8 cellular contexts compared by ENCODE assay signal in genomic region chr22:23539135-23539838, GRCh38. TPM values are rescaled to one million over a fixed set of nuclear protein-coding genes. Genes with fewer than 3 reads are reported as not detected.
DNase-seq lines count a peak whose midpoint lies in the region; ATAC-seq and TF ChIP-seq lines count a peak whose summit lies in the region.

No MANE protein-coding gene starts in this region.

- no peaks in the 10 kb centered on the region for H3K9me3 Mint-ChIP-seq in activated naive CD8-positive, alpha-beta T cell treated with anti-CD3 and anti-CD28 coated beads, Interleukin-2, amount 50 U/mL, for 24 hours

- H3K27me3 Mint-ChIP-seq in activated naive CD8-positive, alpha-beta T cell treated with anti-CD3 and anti-CD28 coated beads, Interleukin-2, amount 50 U/mL, for 24 hours, result peaks cover 3% of the 10 kb centered on the region

- H3K4me3 Mint-ChIP-seq in activated naive CD8-positive, alpha-beta T cell treated with anti-CD3 and anti-CD28 coated beads, Interleukin-2, amount 50 U/mL, for 24 hours, result no peak overlapping the region

- ATAC-seq in GM21515 (IDR thresholded peaks at IDR 0.05; ENCODE audit: unreplicated experiment) (peak; percentile 72), heart right ventricle (peak; percentile 92 to 98 (median 97)), aorta (ENCODE audit: low FRiP score) (peak; percentile 97)
- peak; percentile 94 for ATAC-seq in activated naive CD8-positive, alpha-beta T cell treated with anti-CD3 and anti-CD28 coated beads, Interleukin-2, amount 50 U/mL, for 24 hours

- H3K4me1 Mint-ChIP-seq in activated naive CD8-positive, alpha-beta T cell treated with anti-CD3 and anti-CD28 coated beads, Interleukin-2, amount 50 U/mL, for 24 hours, result peaks cover 7% of the 10 kb centered on the region

- H3K36me3 Mint-ChIP-seq in activated naive CD8-positive, alpha-beta T cell treated with anti-CD3 and anti-CD28 coated beads, Interleukin-2, amount 50 U/mL, for 24 hours (ENCODE audit: low read depth), result no peaks in the 10 kb centered on the region

- DNase-seq in BJ (ENCODE audit: low read depth), result no peak
- peak; percentile 84 for DNase-seq in NCI-H1092 (lab: John Stamatoyannopoulos, UW)
- peak; percentile 74 for DNase-seq in SW480 (ENCODE audit: low spot score)
- DNase-seq in activated naive CD8-positive, alpha-beta T cell treated with anti-CD3 and anti-CD28 coated beads, Interleukin-2, amount 50 U/mL, for 24 hours, result peak; percentile 68
- DNase-seq in heart right ventricle, result peak; percentile 69 to 78
- peak; percentile 67 for DNase-seq in renal cortical epithelial cell (ENCODE audit: low read depth)
- DNase-seq in aorta, result peak; percentile 82 to 88

- H3K36me3 ChIP-seq in BJ (ENCODE audit: control insufficient read depth, insufficient read depth, low read length) (no peaks in the 10 kb centered on the region), heart right ventricle (no peaks in the 10 kb centered on the region), aorta (ENCODE audit: control insufficient read depth in 1 of 2, insufficient read depth in 2 of 2, low read length in 1 of 2) (no peaks in the 10 kb centered on the region)

- CTCF ChIA-PET in BJ (lab: Yijun Ruan, JAX), result interaction anchor here (0.5 to 1.9 kb wide), 10 partner anchors 10 to 156 kb away, joined by 3 to 12 read pairs (median 3); no protein-coding TSS in a partner anchor

- H3K4me1 ChIP-seq in heart right ventricle (peaks cover 0 to 7% (median 0%) of the 10 kb centered on the region in 9 donors), aorta (ENCODE audit: control insufficient read depth in 1 of 2, insufficient read depth in 2 of 2, low read length in 2 of 2) (no peaks in the 10 kb centered on the region)

- no peak overlapping the region for H3K4me3 ChIP-seq in BJ (ENCODE audit: low read depth, low read length)
- peak overlapping the region in 2 of 10 donors; percentile 14 to 33 for H3K4me3 ChIP-seq in heart right ventricle
- H3K4me3 ChIP-seq in aorta (ENCODE audit: low read length in 2 of 2), result no peak overlapping the region

- H3K27ac ChIP-seq in heart right ventricle (peak overlapping the region in 1 of 10 donors; percentile 63), aorta (ENCODE audit: low read depth in 1 of 2, low read length in 2 of 2) (no peak overlapping the region)

- no peak overlapping the region for H3K27ac Mint-ChIP-seq in activated naive CD8-positive, alpha-beta T cell treated with anti-CD3 and anti-CD28 coated beads, Interleukin-2, amount 50 U/mL, for 24 hours

- H3K9me3 ChIP-seq in heart right ventricle (no peaks in the 10 kb centered on the region), aorta (ENCODE audit: control insufficient read depth, low read length) (no peaks in the 10 kb centered on the region)

- POLR2A ChIA-PET in BJ (lab: Charles Lee), result no interaction called here

- H3K27me3 ChIP-seq in BJ (ENCODE audit: control insufficient read depth, insufficient read depth, low read length) (no peaks in the 10 kb centered on the region; the same call in 1 of the 2 replicates), heart right ventricle (peaks cover 0 to 3% (median 0%) of the 10 kb centered on the region in 7 donors), aorta (ENCODE audit: control insufficient read depth in 1 of 2, insufficient read depth in 2 of 2, low read length in 1 of 2) (no peaks in the 10 kb centered on the region)

- 24 to 31% methylated on average over 21 of the region's 21 CpGs for WGBS in heart right ventricle, 2 donors
- WGBS in aorta, 2 donors, result 33 to 36% methylated on average over 21 of the region's 21 CpGs

- TF ChIP-seq CTCF in BJ (IDR thresholded peaks at IDR 0.05; ENCODE audit: insufficient read depth, low read depth, low read length) (peak; percentile 83), heart right ventricle (IDR thresholded peaks at IDR 0.05) (peak; percentile 82 to 89 (median 86))

- intact Hi-C loops in heart right ventricle (cut with DNase I), result loop anchor here in 7 of 10 donors (5.0 to 10.0 kb wide), 9 partner anchors 134 to 582 kb away; no protein-coding TSS in a partner anchor
- intact Hi-C loops in aorta (cut with DNase I), result loop anchor here in 1 of 2 donors (10.0 kb wide), 2 partner anchors 134 to 364 kb away; no protein-coding TSS in a partner anchor

RNA-seq across cellular contexts. Expression of gene IGLL1, which starts 40.8 kb away (rescaled TPM):
- not detected in 2 replicates for polyA plus RNA-seq in BJ (2011; rRNA removed)
- polyA minus RNA-seq in BJ (2011; rRNA and poly(A)+ RNA removed), result not detected in 2 replicates
- total RNA-seq in heart right ventricle, result not detected
- not detected for polyA plus RNA-seq in heart right ventricle
- not detected in 2 replicates for total RNA-seq in renal cortical epithelial cell
- not detected for total RNA-seq in aorta
- not detected for polyA plus RNA-seq in aorta
